In the genomic region with DNA sequence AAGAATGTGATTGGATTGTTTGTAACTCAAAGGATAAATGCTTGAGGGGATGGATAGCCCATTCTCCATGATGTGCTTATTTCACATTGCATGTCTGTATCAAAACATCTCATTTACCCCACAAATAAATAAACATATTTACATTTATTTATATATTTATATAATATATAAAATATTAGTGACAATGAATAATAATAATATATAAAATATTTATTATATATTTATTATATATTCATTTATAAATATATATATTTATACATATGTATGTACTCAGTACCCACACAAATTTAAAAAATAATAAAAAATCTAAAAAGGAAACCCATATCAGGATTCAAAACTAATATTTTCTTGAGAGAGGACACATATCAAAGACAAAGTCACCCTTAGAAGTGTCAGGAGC, we compare ENCODE assay signal across 30 cellular contexts.
"Had no signal": no experiment of that assay in that cellular context is flagged by ENCODE, and none has a peak within 500 bp of the region (broad histone marks: within the 10 kb centered on the region; RNA-seq: fewer than 3 reads in every experiment).

No MANE protein-coding gene starts in this region.

- H3K9me3 ChIP-seq: adrenal gland, body of pancreas, colonic mucosa, esophagus squamous epithelium, gastrocnemius medialis, heart right ventricle had no signal

- H3K4me3 ChIP-seq: adrenal gland, body of pancreas, colonic mucosa, esophagus squamous epithelium, gastrocnemius medialis, heart right ventricle had no signal

- FAIRE-seq: endometrium, endothelial cell of umbilical vein had no signal

- H3K36me3 ChIP-seq: adrenal gland, colonic mucosa, esophagus squamous epithelium, gastrocnemius medialis, heart right ventricle had no signal

- H3K4me1 ChIP-seq: adrenal gland, body of pancreas, colonic mucosa, gastrocnemius medialis, heart right ventricle had no signal

- DNase-seq: activated B cell treated with CpG ODN at 0.5 μM for 24 hours; activated CD4-positive, alpha-beta T cell treated with anti-CD3 and anti-CD28 coated beads for 48 hours; activated CD4-positive, alpha-beta T cell treated with anti-CD3 and anti-CD28 coated beads, Interleukin-2, amount 50 U/mL, for 1 hour; activated CD4-positive, alpha-beta T cell treated with anti-CD3 and anti-CD28 coated beads, Interleukin-2, amount 50 U/mL, for 48 hours; activated CD8-positive, alpha-beta memory T cell treated with anti-CD3 and anti-CD28 coated beads, Interleukin-2, amount 10 ng/mL, durations not matched to agents 7 days and 5 days; activated CD8-positive, alpha-beta memory T cell treated with anti-CD3 and anti-CD28 coated beads, Interleukin-2, amount 50 U/mL, for 4 hours; activated CD8-positive, alpha-beta T cell treated with anti-CD3 and anti-CD28 coated beads for 36 hours; activated effector memory CD4-positive, alpha-beta T cell treated with anti-CD3 and anti-CD28 coated beads, Interleukin-2, amount 50 U/mL, for 16 hours; activated naive CD4-positive, alpha-beta T cell treated with anti-CD3 and anti-CD28 coated beads for 36 hours; activated naive CD8-positive, alpha-beta T cell treated with anti-CD3 and anti-CD28 coated beads for 36 hours; activated naive CD8-positive, alpha-beta T cell treated with anti-CD3 and anti-CD28 coated beads, Interleukin-2, amount 50 U/mL, for 24 hours; activated T-cell treated with anti-CD3 and anti-CD28 coated beads, Interleukin-2, amount 50 U/mL, for 1 hour; activated T-cell treated with anti-CD3 and anti-CD28 coated beads, Interleukin-2, amount 50 U/mL, for 48 hours; adrenal gland; amygdala; aorta; body of pancreas; caudate nucleus; colonic mucosa; effector CD8-positive, alpha-beta T cell; esophagus squamous epithelium; gastrocnemius medialis; glutamatergic neuron; heart right ventricle; T-helper 2 cell had no signal

- H3K27ac ChIP-seq: adrenal gland, body of pancreas, colonic mucosa, epithelial cell of prostate, gastrocnemius medialis, heart right ventricle, VCaP had no signal

- ATAC-seq: activated CD4-positive, CD25-positive, alpha-beta regulatory T cell treated with anti-CD3 and anti-CD28 coated beads, Interleukin-2, amount 50 U/mL, for 24 hours; activated CD8-positive, alpha-beta memory T cell treated with anti-CD3 and anti-CD28 coated beads, Interleukin-2, amount 10 ng/mL, durations not matched to agents 7 days and 5 days; activated CD8-positive, alpha-beta T cell treated with anti-CD3 and anti-CD28 coated beads for 36 hours; activated naive CD8-positive, alpha-beta T cell treated with anti-CD3 and anti-CD28 coated beads, Interleukin-2, amount 50 U/mL, for 24 hours; body of pancreas; gastrocnemius medialis; heart right ventricle had no signal

- H3K27me3 ChIP-seq: adrenal gland, body of pancreas, colonic mucosa, esophagus squamous epithelium, gastrocnemius medialis, heart right ventricle had no signal
